ENCODE assay signal across 12 cellular contexts in genomic region chr7:50812847-50813475, GRCh38. TPM values are rescaled to one million over a fixed set of nuclear protein-coding genes. Genes with fewer than 3 reads are reported as not detected.
DNase-seq lines count a peak whose midpoint lies in the region; ATAC-seq and TF ChIP-seq lines count a peak whose summit lies in the region.
"Had no signal": no experiment of that assay in that cellular context is flagged by ENCODE, and none has a peak within 500 bp of the region (broad histone marks: within the 10 kb centered on the region; RNA-seq: fewer than 3 reads in every experiment).

No MANE protein-coding gene starts in this region.

- H3K27ac ChIP-seq in RWPE2 (ENCODE audit: poor library complexity, severe bottlenecking) (no peak overlapping the region), ovary (no peak overlapping the region)

- no peak overlapping the region for H3K4me3 ChIP-seq in RWPE2 (ENCODE audit: severe bottlenecking)
- no peak overlapping the region for H3K4me3 ChIP-seq in ovary

- in situ Hi-C loops in KBM-7 (cut with MboI; ENCODE audit: low pct_unique_long_range_greater_than_20kb, low sequenced_read_pairs), result no loop called here

- no peak for TF ChIP-seq EP300 in ovary (IDR thresholded peaks at IDR 0.05)

- no peaks in the 10 kb centered on the region for H3K27me3 ChIP-seq in RWPE2 (ENCODE audit: insufficient read depth, poor library complexity, severe bottlenecking)
- H3K27me3 ChIP-seq in ovary, result no peaks in the 10 kb centered on the region

- H3K4me1 ChIP-seq in RWPE2 (ENCODE audit: insufficient read depth, poor library complexity, severe bottlenecking), result peaks cover 17% of the 10 kb centered on the region
- no peaks in the 10 kb centered on the region for H3K4me1 ChIP-seq in ovary (ENCODE audit: insufficient read depth)

- intact Hi-C loops in ovary (cut with DNase I), result no loop called here

- ATAC-seq in RWPE2 (ENCODE audit: low read depth), result peak; percentile 93
- no peak for ATAC-seq in GM19463 (IDR thresholded peaks at IDR 0.05; ENCODE audit: unreplicated experiment)
- no peak for ATAC-seq in HG03521 (IDR thresholded peaks at IDR 0.05; ENCODE audit: unreplicated experiment)

- DNase-seq in Daoy (ENCODE audit: low read depth) (peak; percentile 95), RWPE2 (ENCODE audit: low spot score) (no peak), fibroblast of the conjunctiva (ENCODE audit: low read depth) (peak; percentile 27), ovary (peak; percentile 19 to 62 (median 36)), KBM-7 (no peak)
- DNase-seq in activated CD4-positive, alpha-beta T cell treated with anti-CD3 and anti-CD28 coated beads for 4 hours, result no peak
- DNase-seq: activated naive CD8-positive, alpha-beta T cell treated with anti-CD3 and anti-CD28 coated beads, Interleukin-2, amount 10 ng/mL, durations not matched to agents 7 days and 5 days; DND-41; islet precursor cell; MV-4-11 had no signal

- TF ChIP-seq POLR2A in ovary (IDR thresholded peaks at IDR 0.05), result no peak

- H3K9me3 ChIP-seq in RWPE2 (ENCODE audit: severe bottlenecking) (no peaks in the 10 kb centered on the region), ovary (no peaks in the 10 kb centered on the region)

- 48 to 78% (median 73%) methylated on average over 1 of the region's 1 CpG for WGBS in ovary, 3 donors

- H3K36me3 ChIP-seq in RWPE2 (ENCODE audit: low read depth) (no peaks in the 10 kb centered on the region), ovary (no peaks in the 10 kb centered on the region)

- TF ChIP-seq CTCF in RWPE2 (IDR thresholded peaks at IDR 0.05; ENCODE audit: poor library complexity, severe bottlenecking), result no peak
- TF ChIP-seq CTCF in ovary (IDR thresholded peaks at IDR 0.05), result no peak

RNA-seq across cellular contexts. Expression of gene GRB10, which starts 30.3 kb away (rescaled TPM):
- 66.3 and 78.2 TPM in 2 replicates for total RNA-seq in Daoy (2014; rRNA removed; shearing (Covaris generic))
- 10 to 100 TPM; 17.5 to 93.3 (median 27.8) TPM for total RNA-seq in ovary
- 10 to 100 TPM in 1 of 2 donors, 1 to 10 TPM in 1; 10.0 to 27.8 TPM for polyA plus RNA-seq in ovary

Comparison
In these comparisons a context has a peak if more than half of its experiments do, and no peak if none do; other contexts are left out.
1. DNase-seq: peak in Daoy (single experiment), fibroblast of the conjunctiva (single experiment) and ovary (5 of 5); none in RWPE2 (single experiment), activated CD4-positive, alpha-beta T cell treated with anti-CD3 and anti-CD28 coated beads for 4 hours (0 of 2) and KBM-7 (single experiment).